Comparison of ENCODE assay signal across 17 cellular contexts in the genomic region with DNA sequence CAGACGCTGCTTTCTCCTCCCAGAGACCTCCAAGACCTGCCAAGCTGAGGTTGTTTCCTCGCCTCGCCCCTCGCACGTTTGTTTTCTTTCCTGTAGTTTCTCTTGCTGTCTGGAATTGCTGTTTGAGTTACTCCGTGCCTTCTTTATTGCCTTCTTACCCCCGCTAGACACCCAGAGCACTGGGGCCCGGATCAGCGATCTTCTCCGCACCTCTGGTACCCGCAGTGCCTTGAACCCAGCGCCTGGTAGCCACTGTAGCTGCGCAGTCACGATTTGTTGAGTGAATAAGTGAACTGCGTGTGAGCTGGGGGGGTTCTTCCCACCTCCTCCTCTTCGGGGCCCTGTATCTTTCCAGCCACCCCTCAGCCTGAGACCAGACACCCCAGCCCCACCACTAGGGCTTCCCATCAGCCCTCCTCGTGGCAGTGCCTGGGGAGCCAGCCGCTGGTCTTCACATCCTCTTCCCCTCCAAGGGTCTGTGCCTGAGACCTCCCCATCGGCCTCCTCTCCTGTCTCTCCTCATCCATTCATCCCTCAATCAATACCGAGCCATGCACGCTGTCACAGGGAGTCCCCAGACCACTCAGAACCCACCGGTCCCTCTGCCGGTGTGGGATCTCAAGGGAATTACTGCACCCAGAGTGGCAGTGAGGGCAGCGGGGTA. TPM values are rescaled to one million over a fixed set of nuclear protein-coding genes. Genes with fewer than 3 reads are reported as not detected.
DNase-seq lines count a peak whose midpoint lies in the region; ATAC-seq and TF ChIP-seq lines count a peak whose summit lies in the region.
"Had no signal": no experiment of that assay in that cellular context is flagged by ENCODE, and none has a peak within 500 bp of the region (broad histone marks: within the 10 kb centered on the region; RNA-seq: fewer than 3 reads in every experiment).

No MANE protein-coding gene starts in this region.

- TF ChIP-seq POLR2A in esophagus squamous epithelium (IDR thresholded peaks at IDR 0.05), result no peak

- no peak overlapping the region for H3K27ac ChIP-seq in SJCRH30
- H3K27ac ChIP-seq in esophagus squamous epithelium, result no peak overlapping the region
- H3K27ac ChIP-seq: ascending aorta, tibial artery had no signal

- DNase-seq in SJCRH30 (no peak), esophagus squamous epithelium (lab: John Stamatoyannopoulos, UW) (no peak), activated T-cell treated with anti-CD3 and anti-CD28 coated beads for 4 hours (no peak), UCSD-AML1 (lab: John Stamatoyannopoulos, UW; ENCODE audit: unreplicated experiment) (no peak), DMS53 treated with DMSO at 0.1 percent for 48 hours (lab: John Stamatoyannopoulos, UW; ENCODE audit: unreplicated experiment) (no peak)
- DNase-seq: activated CD8-positive, alpha-beta T cell treated with anti-CD3 and anti-CD28 coated beads for 36 hours; activated effector memory CD4-positive, alpha-beta T cell treated with Interleukin-2 at 50 U/mL for 16 hours; DND-41; foreskin melanocyte; KG1; T-helper 2 cell; tibial artery had no signal

- H3K9me3 ChIP-seq in ES-I3 (ENCODE audit: control insufficient read depth, insufficient read depth, low read length), result no peaks in the 10 kb centered on the region
- no peaks in the 10 kb centered on the region for H3K9me3 ChIP-seq in SJCRH30 (replicated peaks)
- H3K9me3 ChIP-seq in esophagus squamous epithelium, result no peaks in the 10 kb centered on the region
- no peaks in the 10 kb centered on the region for H3K9me3 ChIP-seq in neuron (ENCODE audit: low read length)
- H3K9me3 ChIP-seq: ascending aorta, tibial artery had no signal

- WGBS in esophagus squamous epithelium, 2 donors, result 33 to 44% methylated on average over 17 to 21 of the region's 24 CpGs

- H3K4me1 ChIP-seq in ES-I3 (ENCODE audit: insufficient read depth, low read length) (peaks cover 39% of the 10 kb centered on the region), SJCRH30 (peaks cover 26% of the 10 kb centered on the region), esophagus squamous epithelium (peaks cover 7 to 49% (median 8%) of the 10 kb centered on the region in 3 donors), neuron (ENCODE audit: insufficient read depth, low read length) (peaks cover 37% of the 10 kb centered on the region)
- H3K4me1 ChIP-seq: ascending aorta had no signal

- TF ChIP-seq CTCF in esophagus squamous epithelium (IDR thresholded peaks at IDR 0.05), result no peak

- H2AFZ ChIP-seq in neuron (ENCODE audit: low read depth, low read length), result peak overlapping the region; percentile 38

- no peaks in the 10 kb centered on the region for H3K36me3 ChIP-seq in ES-I3 (ENCODE audit: insufficient read depth, low read length)
- no peaks in the 10 kb centered on the region for H3K36me3 ChIP-seq in SJCRH30
- no peaks in the 10 kb centered on the region for H3K36me3 ChIP-seq in esophagus squamous epithelium
- no peaks in the 10 kb centered on the region for H3K36me3 ChIP-seq in neuron (ENCODE audit: insufficient read depth, low read length)
- H3K36me3 ChIP-seq: ascending aorta, tibial artery had no signal

- H3K9ac ChIP-seq in ES-I3 (ENCODE audit: low read depth, low read length), result peak overlapping the region; percentile 84; the same call in 1 of the 2 replicates

- intact Hi-C loops in esophagus squamous epithelium (cut with DNase I), result loop anchor here (5.0 kb wide), 1 partner anchor 55 kb away; no protein-coding TSS in a partner anchor

- H3K4me3 ChIP-seq in SJCRH30 (peak overlapping the region; percentile 64), esophagus squamous epithelium (peak overlapping the region; percentile 62 to 73 (median 66)), neuron (ENCODE audit: low read length) (peak overlapping the region; percentile 76)
- H3K4me3 ChIP-seq: tibial artery had no signal

- no peaks in the 10 kb centered on the region for H3K27me3 ChIP-seq in SJCRH30
- peaks cover 0 to 80% (median 0%) of the 10 kb centered on the region in 4 donors for H3K27me3 ChIP-seq in esophagus squamous epithelium
- no peaks in the 10 kb centered on the region for H3K27me3 ChIP-seq in neuron (ENCODE audit: insufficient read depth, low read length)
- H3K27me3 ChIP-seq: ascending aorta had no signal

- no peak for ATAC-seq in HG02884 (IDR thresholded peaks at IDR 0.05; ENCODE audit: unreplicated experiment)
- ATAC-seq: activated CD8-positive, alpha-beta T cell treated with anti-CD3 and anti-CD28 coated beads for 36 hours had no signal

RNA-seq across cellular contexts. Expression of a gene that starts 0.8 kb away (rescaled TPM):
- 14.6 and 15.6 TPM in 2 replicates for total RNA-seq in SJCRH30 (2014; rRNA removed; shearing (Covaris generic))
- 10 to 100 TPM; 21.8 to 59.8 (median 35.1) TPM for total RNA-seq in esophagus squamous epithelium
- total RNA-seq: activated CD8-positive, alpha-beta T cell treated with anti-CD3 and anti-CD28 coated beads for 36 hours; ascending aorta; B cell had no signal
